8 cellular contexts compared by ENCODE assay signal in genomic region chr2:74379851-74380789, GRCh38. TPM values are rescaled to one million over a fixed set of nuclear protein-coding genes. Genes with fewer than 3 reads are reported as not detected.
DNase-seq lines count a peak whose midpoint lies in the region; ATAC-seq lines count a peak whose summit lies in the region.

TSS of gene DCTN1 (minus strand) at chr2:74380311. CDS start at chr2:74380037, 274 bp downstream.

- no peaks in the 10 kb centered on the region for H3K9me3 ChIP-seq in neuron (ENCODE audit: low read length)

- peak within 1 kb of the TSS; percentile 26 for H3K4me3 ChIP-seq in neuron (ENCODE audit: low read length)

- H2AFZ ChIP-seq in neuron (ENCODE audit: low read depth, low read length), result no peak within 1 kb of the TSS

- H3K27me3 ChIP-seq in neuron (ENCODE audit: insufficient read depth, low read length), result no peaks in the 10 kb centered on the region

- intact Hi-C loops in Right ventricle myocardium inferior (cut with DNase I), result no loop called here

- ATAC-seq in Right ventricle myocardium inferior (peak; percentile 75), GM18511 (IDR thresholded peaks at IDR 0.05; ENCODE audit: unreplicated experiment) (no peak)

- peaks cover 27% of the 10 kb centered on the region for H3K36me3 ChIP-seq in neuron (ENCODE audit: insufficient read depth, low read length)

- peak; percentile 11 for DNase-seq in NCI-H510A treated with DMSO at 0.1 percent for 48 hours (lab: John Stamatoyannopoulos, UW)
- no peak for DNase-seq in NCI-H510A (lab: John Stamatoyannopoulos, UW)
- DNase-seq in NAMALWA (ENCODE audit: low spot score), result peak; percentile 20
- peak; percentile 70 for DNase-seq in amniotic epithelial cell (ENCODE audit: low read depth)
- no peak for DNase-seq in Right ventricle myocardium inferior (ENCODE audit: missing footprints)
- no peak for DNase-seq in SW 1271 (lab: John Stamatoyannopoulos, UW)

- H3K4me1 ChIP-seq in neuron (ENCODE audit: insufficient read depth, low read length), result peaks cover 22% of the 10 kb centered on the region

RNA-seq across cellular contexts. Expression of gene DCTN1, which starts in this region (rescaled TPM):
- 182 TPM for total RNA-seq in Right ventricle myocardium inferior

Comparison
In these comparisons a context has a peak if more than half of its experiments do, and no peak if none do; other contexts are left out.
1. DNase-seq: peak in NCI-H510A treated with DMSO at 0.1 percent for 48 hours (single experiment), NAMALWA (single experiment) and amniotic epithelial cell (single experiment); none in NCI-H510A (single experiment), Right ventricle myocardium inferior (single experiment) and SW 1271 (0 of 2).